15 cellular contexts compared by ENCODE assay signal in the genomic region with DNA sequence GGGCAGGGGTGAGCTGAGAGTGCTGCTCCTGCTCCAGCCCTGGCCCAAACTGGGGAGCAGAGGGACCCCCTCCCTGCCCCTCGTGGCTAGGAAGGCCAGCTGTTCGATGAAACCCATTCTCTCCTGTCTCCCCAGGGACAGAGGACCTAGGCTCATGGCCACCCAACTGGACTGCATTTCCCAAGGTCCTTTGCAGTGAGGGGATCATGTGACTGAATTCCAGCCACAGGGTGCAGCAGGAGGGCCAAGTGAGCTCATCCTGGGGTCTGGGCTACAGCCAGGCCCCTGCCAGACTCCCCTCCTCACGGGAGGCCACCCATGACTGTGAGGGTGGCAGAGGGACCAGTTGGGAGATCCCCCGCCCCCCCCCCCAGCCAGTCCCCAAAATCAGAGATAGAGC.
DNase-seq lines count a peak whose midpoint lies in the region; ATAC-seq lines count a peak whose summit lies in the region.
"Had no signal": no experiment of that assay in that cellular context is flagged by ENCODE, and none has a peak within 500 bp of the region (broad histone marks: within the 10 kb centered on the region; RNA-seq: fewer than 3 reads in every experiment).

No MANE protein-coding gene starts in this region.

- no peak overlapping the region for H4K8ac ChIP-seq in neuronal stem cell (ENCODE audit: low read depth, low read length)

- ATAC-seq in HG03571 (IDR thresholded peaks at IDR 0.05; ENCODE audit: unreplicated experiment) = no peak

- no peaks in the 10 kb centered on the region for H3K4me1 ChIP-seq in neuronal stem cell (ENCODE audit: control insufficient read depth in 2 of 2, insufficient read depth in 1 of 2, low read depth in 1 of 2, low read length in 2 of 2)
- H3K4me1 ChIP-seq: BLaER1 treated with 17β-estradiol and CSF1 and Interleukin-3, amounts not matched to agents 10 nM and 100 nM had no signal

- H3K36me3 ChIP-seq in neuronal stem cell (replicated peaks in 1 of 2; ENCODE audit: control insufficient read depth in 2 of 2, insufficient read depth in 2 of 2, low read length in 2 of 2) = no peaks in the 10 kb centered on the region
- H3K36me3 ChIP-seq: BLaER1 treated with 17β-estradiol and CSF1 and Interleukin-3, amounts not matched to agents 10 nM and 100 nM had no signal

- no peak overlapping the region for H3K4me2 ChIP-seq in neuronal stem cell (ENCODE audit: insufficient read depth, low read length, poor library complexity, severe bottlenecking)
- H3K4me2 ChIP-seq: BLaER1 treated with 17β-estradiol and CSF1 and Interleukin-3, amounts not matched to agents 10 nM and 100 nM had no signal

- no peak overlapping the region for H2BK15ac ChIP-seq in neuronal stem cell (ENCODE audit: low read length)

- H2BK5ac ChIP-seq in neuronal stem cell (ENCODE audit: low read length) = no peak overlapping the region

- in situ Hi-C loops in KBM-7 (cut with MboI; ENCODE audit: low pct_unique_long_range_greater_than_20kb, low sequenced_read_pairs) = no loop called here

- no peak overlapping the region for H2AFZ ChIP-seq in neuronal stem cell (ENCODE audit: low read length)

- peak overlapping the region in 1 of 2 donors; percentile 47 for H3K4me3 ChIP-seq in neuronal stem cell (ENCODE audit: low read length in 2 of 2)
- H3K4me3 ChIP-seq: BLaER1 treated with 17β-estradiol and CSF1 and Interleukin-3, amounts not matched to agents 10 nM and 100 nM had no signal

- H3K23ac ChIP-seq in neuronal stem cell (ENCODE audit: low read depth, low read length, poor library complexity) = peak overlapping the region; percentile 59

- no peak overlapping the region for H3K4ac ChIP-seq in neuronal stem cell (ENCODE audit: low read length)

- no peak overlapping the region for H4K91ac ChIP-seq in neuronal stem cell (ENCODE audit: low read depth, low read length, poor library complexity)

- no peak overlapping the region for H3K9ac ChIP-seq in neuronal stem cell (ENCODE audit: low read depth, low read length, poor library complexity)
- H3K9ac ChIP-seq: BLaER1 treated with 17β-estradiol and CSF1 and Interleukin-3, amounts not matched to agents 10 nM and 100 nM had no signal

- no CpG with 5 or more reads among the region's 4 CpGs for whole genome bisulfite sequencing in neuronal stem cell (ENCODE audit: extremely low coverage in 2 of 2, insufficient read length in 2 of 2, insufficient replicate concordance in 1 of 2), 2 donors

- H3K27ac ChIP-seq in neuronal stem cell (replicated peaks; ENCODE audit: low read length) = no peak overlapping the region
- H3K27ac ChIP-seq: BLaER1 treated with 17β-estradiol and CSF1 and Interleukin-3, amounts not matched to agents 10 nM and 100 nM had no signal

- no peak overlapping the region for H3K14ac ChIP-seq in neuronal stem cell (ENCODE audit: low read length)

- no peak overlapping the region for H2BK120ac ChIP-seq in neuronal stem cell (ENCODE audit: low read depth, low read length)

- H3K18ac ChIP-seq in neuronal stem cell (ENCODE audit: low read length) = no peak overlapping the region

- peak; percentile 40 for DNase-seq in NCI-H2171 treated with DMSO at 0.1 percent for 48 hours (lab: John Stamatoyannopoulos, UW)
- DNase-seq in NCI-H2171 (lab: John Stamatoyannopoulos, UW) = no peak
- DNase-seq in LHCN-M2 (ENCODE audit: low read depth) = peak; percentile 6
- DNase-seq in neuronal stem cell (ENCODE audit: low spot score) = no peak
- no peak for DNase-seq in KBM-7
- no peak for DNase-seq in NCI-H187 (lab: John Stamatoyannopoulos, UW)
- DNase-seq: ACHN; Calu3; CD4-positive, alpha-beta T cell; DMS153; GF-D8; HCEC 1CT; Karpas-422 had no signal

- no peaks in the 10 kb centered on the region for H3K79me1 ChIP-seq in neuronal stem cell (ENCODE audit: low read depth, low read length)

- H2BK12ac ChIP-seq in neuronal stem cell (ENCODE audit: low read length) = no peak overlapping the region

- no peaks in the 10 kb centered on the region for H3K27me3 ChIP-seq in neuronal stem cell (ENCODE audit: control insufficient read depth in 3 of 3, insufficient read depth in 3 of 3, low read depth in 1 of 3, low read length in 3 of 3)
- H3K27me3 ChIP-seq: BLaER1 treated with 17β-estradiol and CSF1 and Interleukin-3, amounts not matched to agents 10 nM and 100 nM had no signal

- H3K9me3 ChIP-seq in neuronal stem cell (replicated peaks in 1 of 2; ENCODE audit: control insufficient read depth in 2 of 2, insufficient read depth in 1 of 2, low read depth in 1 of 2, low read length in 2 of 2) = peaks cover 0 to 43% of the 10 kb centered on the region in 2 donors

- no peak overlapping the region for H2AK5ac ChIP-seq in neuronal stem cell (ENCODE audit: low read depth, low read length)

Comparison
In these comparisons a context has a peak if more than half of its experiments do, and no peak if none do; other contexts are left out.
1. DNase-seq: peak in NCI-H2171 treated with DMSO at 0.1 percent for 48 hours (single experiment) and LHCN-M2 (single experiment); none in NCI-H2171 (single experiment), neuronal stem cell (single experiment), KBM-7 (single experiment) and NCI-H187 (0 of 2).